In the genomic region with DNA sequence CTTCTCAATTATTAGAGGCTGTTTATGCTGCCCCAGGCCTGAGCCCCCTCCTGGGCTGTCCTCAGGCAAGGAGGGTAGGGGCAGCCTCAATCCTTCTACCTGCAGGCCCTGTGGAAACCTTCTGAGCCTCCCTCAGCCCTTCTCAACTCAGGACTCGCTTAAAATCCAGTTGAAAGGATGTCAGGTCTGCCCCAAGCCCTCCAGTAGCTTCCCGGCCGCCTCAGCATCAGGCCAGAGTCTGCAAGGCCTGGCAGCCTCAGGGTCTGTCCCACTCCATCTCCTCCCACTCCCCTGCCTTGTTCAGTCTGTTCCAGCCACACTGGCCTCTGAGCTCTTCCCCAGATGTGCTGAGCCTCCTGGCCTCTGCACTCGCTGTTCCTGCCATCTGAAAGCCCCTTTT, we compare ENCODE assay signal across 29 cellular contexts.
"Had no signal": no experiment of that assay in that cellular context is flagged by ENCODE, and none has a peak within 500 bp of the region (broad histone marks: within the 10 kb centered on the region; RNA-seq: fewer than 3 reads in every experiment).

No MANE protein-coding gene starts in this region.

- H3K27me3 Mint-ChIP-seq: memory B cell; naive B cell; natural killer cell treated with Interleukin-12 subunit alpha and Interleukin-12 subunit beta and Interleukin-15 and Interleukin-18, amount 100 ng/mL, for 72 hours had no signal

- H3K4me3 ChIP-seq: colonic mucosa, gastroesophageal sphincter, heart left ventricle, hepatocyte, lung, mucosa of descending colon, neural progenitor cell, psoas muscle, sigmoid colon, testis, tibial nerve, upper lobe of left lung had no signal

- H3K36me3 ChIP-seq: colonic mucosa, neural progenitor cell had no signal

- H3K4me1 Mint-ChIP-seq: stimulated activated effector memory CD8-positive, alpha-beta T cell treated with anti-CD3 and anti-CD28 coated beads, Interleukin-12 subunit alpha, Interleukin-12 subunit beta, amount 100 ng/mL, for 72 hours had no signal

- DNase-seq: colonic mucosa; effector CD4-positive, alpha-beta T cell; foreskin fibroblast; heart left ventricle; kidney; mucosa of descending colon; naive B cell; nucleus accumbens; psoas muscle; right cardiac atrium; sigmoid colon; stimulated activated CD4-positive, alpha-beta T cell treated with anti-CD3 and anti-CD28 coated beads, Interleukin-2, amount 100 ng/mL, for 24 hours; stimulated activated CD4-positive, alpha-beta T cell treated with anti-CD3 and anti-CD28 coated beads, Interleukin-4, amount 100 ng/mL, for 24 hours; stimulated activated naive CD4-positive, alpha-beta T cell treated with Interleukin-2 at 50 U/mL for 16 hours; substantia nigra had no signal

- ATAC-seq: esophagus mucosa; gastroesophageal sphincter; heart left ventricle; left lobe of liver; mucosa of descending colon; natural killer cell treated with Interleukin-12 subunit alpha and Interleukin-12 subunit beta and Interleukin-15 and Interleukin-18, amount 100 ng/mL, for 72 hours; psoas muscle; right cardiac atrium; stimulated activated effector memory CD8-positive, alpha-beta T cell treated with anti-CD3 and anti-CD28 coated beads, Interleukin-12 subunit alpha, Interleukin-12 subunit beta, amount 100 ng/mL, for 72 hours had no signal

- H3K27ac Mint-ChIP-seq: memory B cell; natural killer cell treated with Interleukin-12 subunit alpha and Interleukin-12 subunit beta and Interleukin-15 and Interleukin-18, amount 100 ng/mL, for 72 hours; neural progenitor cell had no signal

- H3K4me1 ChIP-seq: colonic mucosa, gastroesophageal sphincter, psoas muscle, sigmoid colon, testis, tibial nerve, upper lobe of left lung had no signal

- H3K36me3 Mint-ChIP-seq: natural killer cell treated with Interleukin-12 subunit alpha and Interleukin-12 subunit beta and Interleukin-15 and Interleukin-18, amount 100 ng/mL, for 72 hours; stimulated activated effector memory CD8-positive, alpha-beta T cell treated with anti-CD3 and anti-CD28 coated beads, Interleukin-12 subunit alpha, Interleukin-12 subunit beta, amount 100 ng/mL, for 72 hours had no signal

- FAIRE-seq: kidney, urothelium cell line had no signal

- H3K27ac ChIP-seq: colonic mucosa, epithelial cell of prostate, gastroesophageal sphincter, heart left ventricle, hepatocyte, neural progenitor cell, psoas muscle, sigmoid colon, testis, tibial nerve, upper lobe of left lung had no signal

- H3K27me3 ChIP-seq: colonic mucosa, gastroesophageal sphincter, heart left ventricle, hepatocyte, neural progenitor cell, sigmoid colon, testis, tibial nerve, upper lobe of left lung had no signal

- H3K4me3 Mint-ChIP-seq: memory B cell; natural killer cell treated with Interleukin-12 subunit alpha and Interleukin-12 subunit beta and Interleukin-15 and Interleukin-18, amount 100 ng/mL, for 72 hours; neural progenitor cell; stimulated activated effector memory CD8-positive, alpha-beta T cell treated with anti-CD3 and anti-CD28 coated beads, Interleukin-12 subunit alpha, Interleukin-12 subunit beta, amount 100 ng/mL, for 72 hours had no signal

- H3K9me3 ChIP-seq: colonic mucosa, gastroesophageal sphincter, heart left ventricle, mucosa of descending colon, psoas muscle, sigmoid colon, testis, tibial nerve, upper lobe of left lung had no signal

- H3K9me3 Mint-ChIP-seq: memory B cell; naive B cell; natural killer cell treated with Interleukin-12 subunit alpha and Interleukin-12 subunit beta and Interleukin-15 and Interleukin-18, amount 100 ng/mL, for 72 hours; neural progenitor cell; stimulated activated effector memory CD8-positive, alpha-beta T cell treated with anti-CD3 and anti-CD28 coated beads, Interleukin-12 subunit alpha, Interleukin-12 subunit beta, amount 100 ng/mL, for 72 hours had no signal
